In the genomic region with DNA sequence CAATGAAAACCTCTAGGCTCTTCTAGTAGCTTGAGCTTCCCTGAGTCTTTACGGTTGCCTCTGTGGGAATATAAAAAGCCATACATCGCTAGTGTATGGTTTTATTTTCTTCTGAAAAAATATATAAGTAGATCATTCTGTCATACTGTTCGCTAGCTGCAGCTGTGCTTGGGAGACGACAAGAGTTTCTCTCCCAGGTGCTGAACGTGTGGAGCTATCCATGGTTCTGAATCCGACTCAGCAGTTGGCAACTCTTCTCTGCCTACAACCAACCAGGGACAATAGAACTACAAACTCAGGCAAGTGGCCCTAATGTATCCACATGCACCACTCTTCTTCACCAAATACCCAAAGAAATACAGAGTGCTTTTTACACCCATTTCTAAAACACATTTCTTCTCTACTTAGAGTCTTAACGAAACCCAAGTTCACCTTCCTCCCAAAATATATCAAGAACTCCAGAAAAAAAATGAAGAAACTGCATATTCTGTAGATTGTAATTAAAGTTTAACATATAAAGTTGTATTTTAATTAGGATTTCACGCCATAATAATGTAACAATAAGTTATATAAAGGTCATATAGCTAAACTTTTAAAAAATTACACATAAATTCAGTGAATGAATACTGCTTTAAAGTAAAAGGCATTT, we compare ENCODE assay signal across 8 cellular contexts. TPM values are rescaled to one million over a fixed set of nuclear protein-coding genes. Genes with fewer than 3 reads are reported as not detected.
DNase-seq lines count a peak whose midpoint lies in the region; ATAC-seq and TF ChIP-seq lines count a peak whose summit lies in the region.

No MANE protein-coding gene starts in this region.

- H3K4me1 Mint-ChIP-seq in osteocyte (ENCODE audit: unreplicated experiment) (peaks cover 10% of the 10 kb centered on the region), CD14-positive monocyte (no peaks in the 10 kb centered on the region)

- no peaks in the 10 kb centered on the region for H3K36me3 Mint-ChIP-seq in osteocyte (ENCODE audit: unreplicated experiment)
- no peaks in the 10 kb centered on the region for H3K36me3 Mint-ChIP-seq in CD14-positive monocyte

- TF ChIP-seq POLR2A in erythroblast (IDR thresholded peaks at IDR 0.05; ENCODE audit: low read length), result no peak

- H3K27ac Mint-ChIP-seq in osteocyte (ENCODE audit: unreplicated experiment) (no peak overlapping the region), CD14-positive monocyte (no peak overlapping the region)

- in situ Hi-C loops in SK-MEL-5 (cut with HindIII; ENCODE audit: low pct_unique_long_range_greater_than_20kb, low sequenced_read_pairs), result no loop called here

- H3K9me3 Mint-ChIP-seq in osteocyte (ENCODE audit: unreplicated experiment) (peaks cover 12% of the 10 kb centered on the region), CD14-positive monocyte (peaks cover 5 to 14% (median 12%) of the 10 kb centered on the region in 7 donors)

- no peak for TF ChIP-seq CTCF in GM10266 (IDR thresholded peaks at IDR 0.05; ENCODE audit: control insufficient read depth, insufficient read depth, low read depth, missing control alignments)
- no peak for TF ChIP-seq CTCF in osteocyte (IDR thresholded peaks at IDR 0.05)
- TF ChIP-seq CTCF in CD14-positive monocyte (IDR thresholded peaks at IDR 0.05), result no peak

- ATAC-seq in HG03159 (IDR thresholded peaks at IDR 0.05; ENCODE audit: unreplicated experiment), result peak; percentile 85

- no peak overlapping the region for H3K4me3 Mint-ChIP-seq in osteocyte (ENCODE audit: unreplicated experiment)
- no peak overlapping the region for H3K4me3 Mint-ChIP-seq in CD14-positive monocyte

- H3K27me3 Mint-ChIP-seq in osteocyte (ENCODE audit: unreplicated experiment), result peaks cover 26% of the 10 kb centered on the region
- H3K27me3 Mint-ChIP-seq in CD14-positive monocyte (ENCODE audit: low read depth in 3 of 3), result peaks cover 15 to 22% (median 17%) of the 10 kb centered on the region in 3 donors

- DNase-seq in A172 (ENCODE audit: low spot score), result peak; percentile 75
- peak; percentile 28 for DNase-seq in GM10266 (ENCODE audit: extremely low spot score)
- peak; percentile 60 for DNase-seq in SK-MEL-5 (ENCODE audit: low read depth, low spot score)
- peak; percentile 65 to 67 for DNase-seq in erythroblast (lab: John Stamatoyannopoulos, UW)
- peak; percentile 84 for DNase-seq in osteocyte (ENCODE audit: extremely low spot score, unreplicated experiment)
- no peak for DNase-seq in NCI-H526 treated with DMSO at 0.1 percent for 48 hours (lab: John Stamatoyannopoulos, UW)
- no peak for DNase-seq in CD14-positive monocyte (ENCODE audit: low spot score)

- intact Hi-C loops in CD14-positive monocyte (cut with micrococcal nuclease), result no loop called here

RNA-seq across cellular contexts. Expression of a gene that starts 2.2 kb away (rescaled TPM):
- total RNA-seq in A172 (2014; rRNA removed; shearing (Covaris generic)), result not detected in 2 replicates
- total RNA-seq in SK-MEL-5 (2014; rRNA removed; shearing (Covaris generic)), result not detected in 2 replicates
- polyA plus RNA-seq in SK-MEL-5 (2015; cell fraction: cytosol; rRNA removed), result not detected in 2 replicates
- polyA plus RNA-seq in SK-MEL-5 (2015; cell fraction: nucleus; rRNA removed), result not detected in 2 replicates
- total RNA-seq in osteocyte, result 0.13 TPM in 1 of 2 replicates, not detected in the other
- not detected for polyA plus RNA-seq in CD14-positive monocyte

Comparison
In these comparisons a context has a peak if more than half of its experiments do, and no peak if none do; other contexts are left out.
1. DNase-seq: peak in A172 (single experiment), GM10266 (single experiment), SK-MEL-5 (single experiment), erythroblast (2 of 2) and osteocyte (single experiment); none in NCI-H526 treated with DMSO at 0.1 percent for 48 hours (single experiment) and CD14-positive monocyte (single experiment).